ENCODE assay signal across 8 cellular contexts in genomic region chr22:19730662-19731360, GRCh38. TPM values are rescaled to one million over a fixed set of nuclear protein-coding genes. Genes with fewer than 3 reads are reported as not detected.
DNase-seq lines count a peak whose midpoint lies in the region; ATAC-seq, FAIRE-seq and TF ChIP-seq lines count a peak whose summit lies in the region.

No MANE protein-coding gene starts in this region.

- H4K20me1 ChIP-seq in HCT116 (ENCODE audit: insufficient read depth) (no peaks in the 10 kb centered on the region), HepG2 (ENCODE audit: insufficient read depth, low read length) (no peaks in the 10 kb centered on the region)

- no peaks in the 10 kb centered on the region for H3K9me3 ChIP-seq in HCT116 (ENCODE audit: control insufficient read depth in 1 of 2, insufficient read depth in 1 of 2, low read depth in 1 of 2, low read length in 2 of 2)
- H3K9me3 ChIP-seq in colonic mucosa: no peaks in the 10 kb centered on the region
- H3K9me3 ChIP-seq in HepG2 (ENCODE audit: low read length): no peaks in the 10 kb centered on the region

- H3K9ac ChIP-seq in HCT116 (ENCODE audit: low read length): peak overlapping the region; percentile 34; the same call in 1 of the 2 replicates
- peak overlapping the region in 1 of 2 donors; percentile 40 for H3K9ac ChIP-seq in colonic mucosa (ENCODE audit: low read depth in 2 of 2, low read length in 2 of 2)
- H3K9ac ChIP-seq in HepG2 (ENCODE audit: insufficient read depth, low read depth, low read length): peak overlapping the region; percentile 51; the same call in 1 of the 2 replicates

- CTCF ChIA-PET in HCT116 (lab: Charles Lee) (interaction anchor here (0.6 to 3.9 kb wide), 29 partner anchors 10 to 431 kb away, joined by 3 to 123 read pairs (median 5); no protein-coding TSS in a partner anchor), HepG2 (lab: Yijun Ruan, JAX; ENCODE audit: low intra/inter-chr PET ratio, low total read pairs) (interaction anchor here (1.6 to 2.7 kb wide), 3 partner anchors 26 to 179 kb away, joined by 4 to 39 read pairs (median 12); no protein-coding TSS in a partner anchor)

- intact Hi-C loops in HCT116 (cut with micrococcal nuclease): loop anchor here (1.0 to 2.0 kb wide), 3 partner anchors 26 to 228 kb away; no protein-coding TSS in a partner anchor
- intact Hi-C loops in activated CD4-positive, alpha-beta T cell treated with anti-CD3 and anti-CD28 coated beads, Interleukin-2, amount 10 ng/mL, durations not matched to agents 24 days and 14 days (cut with micrococcal nuclease): loop anchor here (1.0 kb wide), 1 partner anchor 179 kb away; no protein-coding TSS in a partner anchor
- intact Hi-C loops in colonic mucosa (cut with DNase I): loop anchor here (2.0 kb wide), 1 partner anchor 180 kb away; no protein-coding TSS in a partner anchor
- intact Hi-C loops in HepG2 (cut with micrococcal nuclease; ENCODE audit: unreplicated experiment): loop anchor here (1.0 to 5.0 kb wide), 3 partner anchors 51 to 179 kb away; no protein-coding TSS in a partner anchor

- peak; percentile 67 to 71 for DNase-seq in AML-193 (lab: John Stamatoyannopoulos, UW)
- DNase-seq in HCT116 (ENCODE audit: low read depth, low spot score): peak; percentile 50
- DNase-seq in NCI-H446 treated with DMSO at 0.1 percent for 48 hours (lab: John Stamatoyannopoulos, UW): peak; percentile 22
- DNase-seq in activated CD4-positive, alpha-beta T cell treated with anti-CD3 and anti-CD28 coated beads, Interleukin-2, amount 10 ng/mL, durations not matched to agents 24 days and 14 days: peak; percentile 94
- peak; percentile 84 for DNase-seq in colonic mucosa
- DNase-seq in HepG2 (ENCODE audit: low spot score): peak; percentile 78
- DNase-seq in stimulated activated CD4-positive, alpha-beta T cell treated with anti-CD3 and anti-CD28 coated beads, Interleukin-2, amount 100 ng/mL, for 24 hours: peak; percentile 90 to 91

- H3K36me3 ChIP-seq in HCT116 (ENCODE audit: control insufficient read depth in 1 of 2, insufficient read depth in 2 of 2, low read length in 2 of 2): no peaks in the 10 kb centered on the region
- no peaks in the 10 kb centered on the region for H3K36me3 ChIP-seq in colonic mucosa
- H3K36me3 ChIP-seq in HepG2 (replicated peaks in 1 of 2; ENCODE audit: control insufficient read depth in 1 of 2, insufficient read depth in 2 of 2, low read length in 2 of 2): no peaks in the 10 kb centered on the region

- ATAC-seq in HCT116: peak; percentile 96
- peak; percentile 87 for ATAC-seq in HepG2
- no peak for ATAC-seq in GM19023 (IDR thresholded peaks at IDR 0.05; ENCODE audit: unreplicated experiment)

- H3K4me2 ChIP-seq in HCT116 (ENCODE audit: low read length) (peak overlapping the region; percentile 88), HepG2 (ENCODE audit: low read depth, low read length) (peak overlapping the region; percentile 91)

- POLR2A ChIA-PET in HCT116 (lab: Charles Lee) (interaction anchor here (0.6 to 1.6 kb wide), 2 partner anchors 180 to 845 kb away, joined by 3 to 8 read pairs; no protein-coding TSS in a partner anchor), HepG2 (lab: Yijun Ruan, JAX) (interaction anchor here (0.7 to 1.7 kb wide), 5 partner anchors 123 to 212 kb away, joined by 3 to 8 read pairs (median 3); partner anchors contain the start of genes COMT, GNB1L, RTL10 and TXNRD2)

- TF ChIP-seq CTCF in HCT116 (IDR thresholded peaks at IDR 0.05 in 2 of 3, conservative IDR thresholded peaks at IDR 0.05 in 1 of 3; ENCODE audit: borderline replicate concordance in 1 of 3, insufficient read depth in 1 of 3, low read depth in 2 of 3, low read length in 2 of 3): peak; percentile 89 to 93 (median 92)
- peak; percentile 87 for TF ChIP-seq CTCF in colonic mucosa (IDR thresholded peaks at IDR 0.05)
- TF ChIP-seq CTCF in HepG2 (CRISPR knock-in tag; IDR thresholded peaks at IDR 0.05): peak; percentile 99

- H3K4me1 Mint-ChIP-seq in activated CD4-positive, alpha-beta T cell treated with anti-CD3 and anti-CD28 coated beads, Interleukin-2, amount 10 ng/mL, durations not matched to agents 24 days and 14 days: peaks cover 5% of the 10 kb centered on the region

- H3K4me3 Mint-ChIP-seq in activated CD4-positive, alpha-beta T cell treated with anti-CD3 and anti-CD28 coated beads, Interleukin-2, amount 10 ng/mL, durations not matched to agents 24 days and 14 days: peak overlapping the region; percentile 82

- in situ Hi-C loops in HepG2 (cut with HindIII; ENCODE audit: extremely low pct_ligation_motif_present, low pct_unique_long_range_greater_than_20kb): loop anchor here (5.0 kb wide), 1 partner anchor 171 kb away; no protein-coding TSS in a partner anchor

- H3K36me3 Mint-ChIP-seq in activated CD4-positive, alpha-beta T cell treated with anti-CD3 and anti-CD28 coated beads, Interleukin-2, amount 10 ng/mL, durations not matched to agents 24 days and 14 days (ENCODE audit: low read depth): no peaks in the 10 kb centered on the region

- TF ChIP-seq POLR2A in HCT116 (IDR thresholded peaks at IDR 0.05; ENCODE audit: borderline replicate concordance, extremely low read depth, insufficient read depth, insufficient read length): no peak
- no peak for TF ChIP-seq POLR2A in HepG2 (IDR thresholded peaks at IDR 0.05; ENCODE audit: insufficient read depth in 1 of 2, low read depth in 2 of 2, low read length in 2 of 2)

- H3K4me1 ChIP-seq in HCT116 (ENCODE audit: control insufficient read depth in 1 of 2, insufficient read depth in 2 of 2, low read length in 2 of 2) (peaks cover 0 to 12% of the 10 kb centered on the region in 2 experiments; a peak in 2 of 4 replicates), colonic mucosa (peaks cover 7% of the 10 kb centered on the region), HepG2 (ENCODE audit: insufficient read depth, low read length) (peaks cover 29% of the 10 kb centered on the region)

- peak; percentile 59 for FAIRE-seq in HepG2 (lab: Jason Lieb, UNC)

- H3K79me2 ChIP-seq in HCT116 (ENCODE audit: insufficient read depth, low read length): no peaks in the 10 kb centered on the region
- no peaks in the 10 kb centered on the region for H3K79me2 ChIP-seq in HepG2 (ENCODE audit: insufficient read depth, low read length)

- no peak overlapping the region for H3K27ac Mint-ChIP-seq in activated CD4-positive, alpha-beta T cell treated with anti-CD3 and anti-CD28 coated beads, Interleukin-2, amount 10 ng/mL, durations not matched to agents 24 days and 14 days

- H2AFZ ChIP-seq in HCT116 (ENCODE audit: low read depth, low read length, poor library complexity, severe bottlenecking): peak overlapping the region; percentile 96
- H2AFZ ChIP-seq in HepG2 (ENCODE audit: low read length): no peak overlapping the region

- TF ChIP-seq RAD21 in HCT116 (IDR thresholded peaks at IDR 0.05; ENCODE audit: low read depth) (peak; percentile 98), HepG2 (CRISPR knock-in tag; IDR thresholded peaks at IDR 0.05) (peak; percentile 99)

- TF ChIP-seq EP300 in HepG2 (IDR thresholded peaks at IDR 0.05; ENCODE audit: low read depth in 2 of 2, low read length in 2 of 2) (peak in 1 of 2 experiments; percentile 38; a peak in 1 of 4 replicates), HepG2 (CRISPR knock-in tag; IDR thresholded peaks at IDR 0.05; ENCODE audit: borderline replicate concordance) (peak; percentile 12; the same call in 1 of the 2 replicates)

- no peak overlapping the region; the same call in 1 of the 2 replicates for H3K27ac ChIP-seq in HCT116 (ENCODE audit: low read depth, low read length)
- H3K27ac ChIP-seq in colonic mucosa: no peak overlapping the region
- H3K27ac ChIP-seq in HepG2 (ENCODE audit: extremely low read length, insufficient read depth, low read length): no peak overlapping the region

- peaks cover 5% of the 10 kb centered on the region for H3K27me3 Mint-ChIP-seq in activated CD4-positive, alpha-beta T cell treated with anti-CD3 and anti-CD28 coated beads, Interleukin-2, amount 10 ng/mL, durations not matched to agents 24 days and 14 days

- no TSS peak for BruUV-seq in HCT116 (replicated peaks; lab: Mats Ljungman, UMichigan)
- BruUV-seq in HepG2 (replicated peaks; lab: Mats Ljungman, UMichigan): no TSS peak

- no peaks in the 10 kb centered on the region for H3K9me3 Mint-ChIP-seq in activated CD4-positive, alpha-beta T cell treated with anti-CD3 and anti-CD28 coated beads, Interleukin-2, amount 10 ng/mL, durations not matched to agents 24 days and 14 days

- RAD21 ChIA-PET in HCT116 (lab: Charles Lee; ENCODE audit: low non-redundant PET in 1 of 2, low total read pairs in 2 of 2, uncharacterized antibody in 2 of 2, unreplicated experiment in 2 of 2): interaction anchor here (0.5 to 2.3 kb wide), 19 partner anchors 25 to 251 kb away, joined by 3 to 43 read pairs (median 5); partner anchors contain the start of gene CDC45 (in 1 of the 2)

- no peaks in the 10 kb centered on the region for H3K9me2 ChIP-seq in HCT116 (ENCODE audit: insufficient read depth)

- H3K4me3 ChIP-seq in HCT116 (replicated peaks in 1 of 2; ENCODE audit: low read depth in 1 of 2, low read length in 2 of 2) (peak overlapping the region; percentile 20 to 45; a peak in 3 of 4 replicates), colonic mucosa (peak overlapping the region; percentile 30), HepG2 (replicated peaks in 1 of 3; ENCODE audit: insufficient read depth in 1 of 3, low read depth in 2 of 3, low read length in 3 of 3) (peak overlapping the region; percentile 9 to 61 (median 48); a peak in 5 of 6 replicates)

- WGBS in HepG2 (ENCODE audit: low lambda C conversion rate): 0% methylated on average over 3 of the region's 48 CpGs

- H3K27me3 ChIP-seq in HCT116 (ENCODE audit: insufficient read depth, low read length): no peaks in the 10 kb centered on the region
- peaks cover 5% of the 10 kb centered on the region for H3K27me3 ChIP-seq in colonic mucosa
- peaks cover 7 to 70% of the 10 kb centered on the region in 2 experiments; a peak in 4 of 5 replicates for H3K27me3 ChIP-seq in HepG2 (ENCODE audit: control insufficient read depth in 1 of 2, insufficient read depth in 2 of 2, low read length in 2 of 2)

RNA-seq across cellular contexts. Expression of gene GP1BB, which starts 7.5 kb away (rescaled TPM):
- total RNA-seq in HCT116 (2021; ENCODE audit: unreplicated experiment): 4.8 TPM
- 2.5 and 2.7 TPM in 2 replicates for polyA plus RNA-seq in HCT116 (2012)
- total RNA-seq in activated CD4-positive, alpha-beta T cell treated with anti-CD3 and anti-CD28 coated beads, Interleukin-2, amount 10 ng/mL, durations not matched to agents 24 days and 14 days: not detected in 2 replicates
- 1 to 10 TPM in 1 of 2 donors, under 1 TPM in 1; 0.45 to 1.1 TPM for total RNA-seq in colonic mucosa
- not detected in 2 replicates for total RNA-seq in HepG2 (2016; rRNA removed; fragmentation: Illumina TruSeq; extraction: Trizol)
- total RNA-seq in HepG2 (2016; cell fraction: cytosol; rRNA removed; fragmentation: Illumina TruSeq; extraction: Trizol; ENCODE audit: low read depth): not detected in 2 replicates
- not detected in 2 replicates for total RNA-seq in HepG2 (2016; cell fraction: insoluble cytoplasmic fraction; rRNA removed; fragmentation: Illumina TruSeq; extraction: Trizol)
- 0.10 TPM in 1 of 2 replicates, not detected in the other for total RNA-seq in HepG2 (2016; cell fraction: membrane; rRNA removed; fragmentation: Illumina TruSeq; extraction: Trizol)
- not detected in 2 replicates for total RNA-seq in HepG2 (2016; cell fraction: nucleus; rRNA removed; fragmentation: Illumina TruSeq; extraction: Trizol)
- polyA plus RNA-seq in HepG2 (2011; rRNA removed): 0.07 TPM in 1 of 2 replicates, not detected in the other
- polyA plus RNA-seq in HepG2 (2011; cell fraction: cytosol; rRNA removed): 0.16 TPM in 1 of 2 replicates, not detected in the other
- 0.47 TPM in 1 of 2 replicates, not detected in the other for polyA plus RNA-seq in HepG2 (2011; cell fraction: nucleus; rRNA removed)
- polyA plus RNA-seq in HepG2 (2012): not detected in 2 replicates
- not detected in 2 replicates for polyA plus RNA-seq in HepG2 (2016; cell fraction: cytosol; fragmentation: Illumina TruSeq; extraction: Trizol; ENCODE audit: low read depth)
- polyA plus RNA-seq in HepG2 (2016; cell fraction: insoluble cytoplasmic fraction; fragmentation: Illumina TruSeq; extraction: Trizol; ENCODE audit: low read depth): not detected in 2 replicates
- not detected in 2 replicates for polyA plus RNA-seq in HepG2 (2016; cell fraction: membrane; fragmentation: Illumina TruSeq; extraction: Trizol; ENCODE audit: low read depth)
- not detected in 2 replicates for polyA plus RNA-seq in HepG2 (2016; cell fraction: nucleus; fragmentation: Illumina TruSeq; extraction: Trizol; ENCODE audit: insufficient read depth, low read depth)
- polyA minus RNA-seq in HepG2 (2011; rRNA and poly(A)+ RNA removed; ENCODE audit: low replicate concordance): 0.32 TPM in 1 of 2 replicates, not detected in the other
- polyA minus RNA-seq in HepG2 (2011; cell fraction: cytosol; rRNA and poly(A)+ RNA removed): not detected in 2 replicates
- polyA minus RNA-seq in HepG2 (2011; cell fraction: nucleus; rRNA and poly(A)+ RNA removed): not detected in 2 replicates

RNA-seq across cellular contexts. Expression of gene SEPTIN5, which starts 16.5 kb away (rescaled TPM):
- total RNA-seq in HCT116 (2021; ENCODE audit: unreplicated experiment) (9.0 TPM), colonic mucosa (1 to 10 TPM; 2.2 to 2.5 TPM), HepG2 (2016; rRNA removed; fragmentation: Illumina TruSeq; extraction: Trizol) (not detected in 2 replicates)
- polyA plus RNA-seq in HCT116 (2012): 11.2 and 12.8 TPM in 2 replicates
- total RNA-seq in activated CD4-positive, alpha-beta T cell treated with anti-CD3 and anti-CD28 coated beads, Interleukin-2, amount 10 ng/mL, durations not matched to agents 24 days and 14 days: 0.44 and 1.4 TPM in 2 replicates
- total RNA-seq in HepG2 (2016; cell fraction: cytosol; rRNA removed; fragmentation: Illumina TruSeq; extraction: Trizol; ENCODE audit: low read depth): 0.09 and 0.20 TPM in 2 replicates
- total RNA-seq in HepG2 (2016; cell fraction: insoluble cytoplasmic fraction; rRNA removed; fragmentation: Illumina TruSeq; extraction: Trizol): not detected in 2 replicates
- total RNA-seq in HepG2 (2016; cell fraction: membrane; rRNA removed; fragmentation: Illumina TruSeq; extraction: Trizol): 0.06 and 0.10 TPM in 2 replicates
- total RNA-seq in HepG2 (2016; cell fraction: nucleus; rRNA removed; fragmentation: Illumina TruSeq; extraction: Trizol): not detected in 2 replicates
- polyA plus RNA-seq in HepG2 (2011; rRNA removed): 0.33 and 0.55 TPM in 2 replicates
- 0.04 TPM in 1 of 2 replicates, not detected in the other for polyA plus RNA-seq in HepG2 (2011; cell fraction: cytosol; rRNA removed)
- polyA plus RNA-seq in HepG2 (2011; cell fraction: nucleus; rRNA removed): 0.57 and 0.82 TPM in 2 replicates
- 0.08 TPM in 1 of 2 replicates, not detected in the other for polyA plus RNA-seq in HepG2 (2012)
- 0.15 and 0.23 TPM in 2 replicates for polyA plus RNA-seq in HepG2 (2016; cell fraction: cytosol; fragmentation: Illumina TruSeq; extraction: Trizol; ENCODE audit: low read depth)
- polyA plus RNA-seq in HepG2 (2016; cell fraction: insoluble cytoplasmic fraction; fragmentation: Illumina TruSeq; extraction: Trizol; ENCODE audit: low read depth): not detected in 2 replicates
- polyA plus RNA-seq in HepG2 (2016; cell fraction: membrane; fragmentation: Illumina TruSeq; extraction: Trizol; ENCODE audit: low read depth): 0.23 and 0.58 TPM in 2 replicates
- 0.28 TPM in 1 of 2 replicates, not detected in the other for polyA plus RNA-seq in HepG2 (2016; cell fraction: nucleus; fragmentation: Illumina TruSeq; extraction: Trizol; ENCODE audit: insufficient read depth, low read depth)
- polyA minus RNA-seq in HepG2 (2011; rRNA and poly(A)+ RNA removed; ENCODE audit: low replicate concordance): 1.0 and 1.5 TPM in 2 replicates
- not detected in 2 replicates for polyA minus RNA-seq in HepG2 (2011; cell fraction: cytosol; rRNA and poly(A)+ RNA removed)
- polyA minus RNA-seq in HepG2 (2011; cell fraction: nucleus; rRNA and poly(A)+ RNA removed): 0.77 TPM in 1 of 2 replicates, not detected in the other

RNA-seq across cellular contexts. Expression of gene TBX1, which starts 29.8 kb away (rescaled TPM):
- 3.9 TPM for total RNA-seq in HCT116 (2021; ENCODE audit: unreplicated experiment)
- 0.68 and 0.69 TPM in 2 replicates for polyA plus RNA-seq in HCT116 (2012)
- total RNA-seq in activated CD4-positive, alpha-beta T cell treated with anti-CD3 and anti-CD28 coated beads, Interleukin-2, amount 10 ng/mL, durations not matched to agents 24 days and 14 days: 0.09 TPM in 1 of 2 replicates, not detected in the other
- total RNA-seq in colonic mucosa: 1 to 10 TPM in 1 of 2 donors, under 1 TPM in 1; 0.80 to 1.9 TPM
- total RNA-seq in HepG2 (2016; rRNA removed; fragmentation: Illumina TruSeq; extraction: Trizol): not detected in 2 replicates
- not detected in 2 replicates for total RNA-seq in HepG2 (2016; cell fraction: cytosol; rRNA removed; fragmentation: Illumina TruSeq; extraction: Trizol; ENCODE audit: low read depth)
- total RNA-seq in HepG2 (2016; cell fraction: insoluble cytoplasmic fraction; rRNA removed; fragmentation: Illumina TruSeq; extraction: Trizol): not detected in 2 replicates
- not detected in 2 replicates for total RNA-seq in HepG2 (2016; cell fraction: membrane; rRNA removed; fragmentation: Illumina TruSeq; extraction: Trizol)
- not detected in 2 replicates for total RNA-seq in HepG2 (2016; cell fraction: nucleus; rRNA removed; fragmentation: Illumina TruSeq; extraction: Trizol)
- polyA plus RNA-seq in HepG2 (2011; rRNA removed): not detected in 2 replicates
- 0.03 TPM in 1 of 2 replicates, not detected in the other for polyA plus RNA-seq in HepG2 (2011; cell fraction: cytosol; rRNA removed)
- polyA plus RNA-seq in HepG2 (2011; cell fraction: nucleus; rRNA removed): 0.23 TPM in 1 of 2 replicates, not detected in the other
- polyA plus RNA-seq in HepG2 (2012): not detected in 2 replicates
- not detected in 2 replicates for polyA plus RNA-seq in HepG2 (2016; cell fraction: cytosol; fragmentation: Illumina TruSeq; extraction: Trizol; ENCODE audit: low read depth)
- not detected in 2 replicates for polyA plus RNA-seq in HepG2 (2016; cell fraction: insoluble cytoplasmic fraction; fragmentation: Illumina TruSeq; extraction: Trizol; ENCODE audit: low read depth)
- 0.08 TPM in 1 of 2 replicates, not detected in the other for polyA plus RNA-seq in HepG2 (2016; cell fraction: membrane; fragmentation: Illumina TruSeq; extraction: Trizol; ENCODE audit: low read depth)
- not detected in 2 replicates for polyA plus RNA-seq in HepG2 (2016; cell fraction: nucleus; fragmentation: Illumina TruSeq; extraction: Trizol; ENCODE audit: insufficient read depth, low read depth)
- not detected in 2 replicates for polyA minus RNA-seq in HepG2 (2011; rRNA and poly(A)+ RNA removed; ENCODE audit: low replicate concordance)
- not detected in 2 replicates for polyA minus RNA-seq in HepG2 (2011; cell fraction: cytosol; rRNA and poly(A)+ RNA removed)
- not detected in 2 replicates for polyA minus RNA-seq in HepG2 (2011; cell fraction: nucleus; rRNA and poly(A)+ RNA removed)

Comparison
In these comparisons a context has a peak if more than half of its experiments do, and no peak if none do; other contexts are left out.
1. DNase-seq: peak in every context shown above with its lines; median percentile 94 in activated CD4-positive, alpha-beta T cell treated with anti-CD3 and anti-CD28 coated beads, Interleukin-2, amount 10 ng/mL, durations not matched to agents 24 days and 14 days; 90 in stimulated activated CD4-positive, alpha-beta T cell treated with anti-CD3 and anti-CD28 coated beads, Interleukin-2, amount 100 ng/mL, for 24 hours; 84 in colonic mucosa; 78 in HepG2; 69 in AML-193; 50 in HCT116; 22 in NCI-H446 treated with DMSO at 0.1 percent for 48 hours.